ENCODE assay signal across 17 cellular contexts in genomic region chr6:44608175-44608574, GRCh38.
"Had no signal": no experiment of that assay in that cellular context is flagged by ENCODE, and none has a peak within 500 bp of the region (broad histone marks: within the 10 kb centered on the region; RNA-seq: fewer than 3 reads in every experiment).

No MANE protein-coding gene starts in this region.

- DNase-seq: dermis blood vessel endothelial cell; dorsolateral prefrontal cortex; effector CD4-positive, alpha-beta T cell; effector memory CD4-positive, alpha-beta T cell; foreskin keratinocyte; hypothalamus; immature natural killer cell; islet precursor cell; kidney; kidney glomerular epithelial cell; left colon; left ventricle myocardium inferior; mammary epithelial cell; mesendoderm; mucosa of descending colon; naive B cell; naive thymus-derived CD8-positive, alpha-beta T cell had no signal
